1 cellular context compared by ENCODE assay signal in the genomic region with DNA sequence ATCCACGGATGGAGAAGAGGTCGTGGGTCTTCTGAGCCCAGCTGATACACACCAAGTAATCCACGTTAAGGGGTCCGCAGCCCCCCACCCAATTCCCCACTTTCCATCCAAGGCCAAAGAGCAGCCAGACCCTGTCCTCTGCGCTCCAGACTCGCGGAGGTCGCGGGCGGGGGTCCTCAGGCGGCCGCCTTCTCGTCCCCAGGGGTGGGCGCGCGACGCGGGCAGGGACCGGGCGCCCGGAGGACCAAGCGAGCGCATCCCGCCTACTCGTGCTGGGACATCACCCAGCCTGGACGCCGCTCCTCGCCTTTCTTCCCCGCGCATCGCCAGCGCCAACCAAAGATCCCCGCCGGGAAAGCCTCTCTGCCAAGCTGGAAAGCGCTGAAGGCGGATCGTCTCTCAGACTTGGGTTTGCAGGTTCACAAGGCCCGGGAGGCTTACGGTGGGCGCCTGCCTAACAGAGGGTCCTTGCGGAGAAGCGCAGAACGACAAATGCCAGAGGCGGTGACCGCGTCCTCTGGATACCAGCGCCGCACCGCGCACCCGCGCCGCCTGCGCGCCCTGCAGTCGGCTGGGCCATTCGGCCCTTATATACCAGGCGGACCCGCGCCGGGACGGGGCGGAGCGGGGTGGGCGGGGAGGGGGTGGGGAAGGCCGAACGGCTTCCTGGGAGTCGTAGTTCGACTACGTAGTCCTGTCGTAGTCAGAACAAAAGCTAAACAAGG.
A peak's percentile ranks its signal among the peaks of the same experiment; 100 is the strongest.
TF ChIP-seq lines count a peak whose summit lies in the region.

No MANE protein-coding gene starts in this region.

TF ChIP-seq in HepG2, 621 proteins besides CTCF, POLR2A, EP300 and RAD21 (continued from another document and continues in another):
- TF ChIP-seq, protein P1, sequence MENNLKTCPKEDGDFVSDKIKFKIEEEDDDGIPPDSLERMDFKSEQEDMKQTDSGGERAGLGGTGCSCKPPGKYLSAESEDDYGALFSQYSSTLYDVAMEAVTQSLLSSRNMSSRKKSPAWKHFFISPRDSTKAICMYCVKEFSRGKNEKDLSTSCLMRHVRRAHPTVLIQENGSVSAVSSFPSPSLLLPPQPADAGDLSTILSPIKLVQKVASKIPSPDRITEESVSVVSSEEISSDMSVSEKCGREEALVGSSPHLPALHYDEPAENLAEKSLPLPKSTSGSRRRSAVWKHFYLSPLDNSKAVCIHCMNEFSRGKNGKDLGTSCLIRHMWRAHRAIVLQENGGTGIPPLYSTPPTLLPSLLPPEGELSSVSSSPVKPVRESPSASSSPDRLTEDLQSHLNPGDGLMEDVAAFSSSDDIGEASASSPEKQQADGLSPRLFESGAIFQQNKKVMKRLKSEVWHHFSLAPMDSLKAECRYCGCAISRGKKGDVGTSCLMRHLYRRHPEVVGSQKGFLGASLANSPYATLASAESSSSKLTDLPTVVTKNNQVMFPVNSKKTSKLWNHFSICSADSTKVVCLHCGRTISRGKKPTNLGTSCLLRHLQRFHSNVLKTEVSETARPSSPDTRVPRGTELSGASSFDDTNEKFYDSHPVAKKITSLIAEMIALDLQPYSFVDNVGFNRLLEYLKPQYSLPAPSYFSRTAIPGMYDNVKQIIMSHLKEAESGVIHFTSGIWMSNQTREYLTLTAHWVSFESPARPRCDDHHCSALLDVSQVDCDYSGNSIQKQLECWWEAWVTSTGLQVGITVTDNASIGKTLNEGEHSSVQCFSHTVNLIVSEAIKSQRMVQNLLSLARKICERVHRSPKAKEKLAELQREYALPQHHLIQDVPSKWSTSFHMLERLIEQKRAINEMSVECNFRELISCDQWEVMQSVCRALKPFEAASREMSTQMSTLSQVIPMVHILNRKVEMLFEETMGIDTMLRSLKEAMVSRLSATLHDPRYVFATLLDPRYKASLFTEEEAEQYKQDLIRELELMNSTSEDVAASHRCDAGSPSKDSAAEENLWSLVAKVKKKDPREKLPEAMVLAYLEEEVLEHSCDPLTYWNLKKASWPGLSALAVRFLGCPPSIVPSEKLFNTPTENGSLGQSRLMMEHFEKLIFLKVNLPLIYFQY (CRISPR knock-in tag; IDR thresholded peaks at IDR 0.05; ENCODE audit: borderline replicate concordance): peak; percentile 83
- TF ChIP-seq YEATS4 (CRISPR knock-in tag; IDR thresholded peaks at IDR 0.05; ENCODE audit: borderline replicate concordance): no peak
- peak; percentile 35; the same call in 1 of the 2 replicates for TF ChIP-seq NRL (CRISPR knock-in tag; IDR thresholded peaks at IDR 0.05; ENCODE audit: borderline replicate concordance)
- TF ChIP-seq KLF11 (CRISPR knock-in tag; IDR thresholded peaks at IDR 0.05): peak; percentile 94
- TF ChIP-seq ZNF773 (CRISPR knock-in tag; IDR thresholded peaks at IDR 0.05; ENCODE audit: borderline replicate concordance): peak; percentile 81; the same call in 1 of the 2 replicates
- peak; percentile 97 for TF ChIP-seq ZSCAN21 (CRISPR knock-in tag; IDR thresholded peaks at IDR 0.05; ENCODE audit: borderline replicate concordance)
- TF ChIP-seq, protein P2, sequence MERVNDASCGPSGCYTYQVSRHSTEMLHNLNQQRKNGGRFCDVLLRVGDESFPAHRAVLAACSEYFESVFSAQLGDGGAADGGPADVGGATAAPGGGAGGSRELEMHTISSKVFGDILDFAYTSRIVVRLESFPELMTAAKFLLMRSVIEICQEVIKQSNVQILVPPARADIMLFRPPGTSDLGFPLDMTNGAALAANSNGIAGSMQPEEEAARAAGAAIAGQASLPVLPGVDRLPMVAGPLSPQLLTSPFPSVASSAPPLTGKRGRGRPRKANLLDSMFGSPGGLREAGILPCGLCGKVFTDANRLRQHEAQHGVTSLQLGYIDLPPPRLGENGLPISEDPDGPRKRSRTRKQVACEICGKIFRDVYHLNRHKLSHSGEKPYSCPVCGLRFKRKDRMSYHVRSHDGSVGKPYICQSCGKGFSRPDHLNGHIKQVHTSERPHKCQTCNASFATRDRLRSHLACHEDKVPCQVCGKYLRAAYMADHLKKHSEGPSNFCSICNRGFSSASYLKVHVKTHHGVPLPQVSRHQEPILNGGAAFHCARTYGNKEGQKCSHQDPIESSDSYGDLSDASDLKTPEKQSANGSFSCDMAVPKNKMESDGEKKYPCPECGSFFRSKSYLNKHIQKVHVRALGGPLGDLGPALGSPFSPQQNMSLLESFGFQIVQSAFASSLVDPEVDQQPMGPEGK (CRISPR knock-in tag; IDR thresholded peaks at IDR 0.05): peak; percentile 78
- TF ChIP-seq, protein P3, sequence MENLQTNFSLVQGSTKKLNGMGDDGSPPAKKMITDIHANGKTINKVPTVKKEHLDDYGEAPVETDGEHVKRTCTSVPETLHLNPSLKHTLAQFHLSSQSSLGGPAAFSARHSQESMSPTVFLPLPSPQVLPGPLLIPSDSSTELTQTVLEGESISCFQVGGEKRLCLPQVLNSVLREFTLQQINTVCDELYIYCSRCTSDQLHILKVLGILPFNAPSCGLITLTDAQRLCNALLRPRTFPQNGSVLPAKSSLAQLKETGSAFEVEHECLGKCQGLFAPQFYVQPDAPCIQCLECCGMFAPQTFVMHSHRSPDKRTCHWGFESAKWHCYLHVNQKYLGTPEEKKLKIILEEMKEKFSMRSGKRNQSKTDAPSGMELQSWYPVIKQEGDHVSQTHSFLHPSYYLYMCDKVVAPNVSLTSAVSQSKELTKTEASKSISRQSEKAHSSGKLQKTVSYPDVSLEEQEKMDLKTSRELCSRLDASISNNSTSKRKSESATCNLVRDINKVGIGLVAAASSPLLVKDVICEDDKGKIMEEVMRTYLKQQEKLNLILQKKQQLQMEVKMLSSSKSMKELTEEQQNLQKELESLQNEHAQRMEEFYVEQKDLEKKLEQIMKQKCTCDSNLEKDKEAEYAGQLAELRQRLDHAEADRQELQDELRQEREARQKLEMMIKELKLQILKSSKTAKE (CRISPR knock-in tag; IDR thresholded peaks at IDR 0.05; ENCODE audit: borderline replicate concordance): peak; percentile 14; the same call in 1 of the 2 replicates
- TF ChIP-seq ZNF292 (CRISPR knock-in tag; IDR thresholded peaks at IDR 0.05; ENCODE audit: borderline replicate concordance, low read depth): peak; percentile 89
- TF ChIP-seq, protein P4, sequence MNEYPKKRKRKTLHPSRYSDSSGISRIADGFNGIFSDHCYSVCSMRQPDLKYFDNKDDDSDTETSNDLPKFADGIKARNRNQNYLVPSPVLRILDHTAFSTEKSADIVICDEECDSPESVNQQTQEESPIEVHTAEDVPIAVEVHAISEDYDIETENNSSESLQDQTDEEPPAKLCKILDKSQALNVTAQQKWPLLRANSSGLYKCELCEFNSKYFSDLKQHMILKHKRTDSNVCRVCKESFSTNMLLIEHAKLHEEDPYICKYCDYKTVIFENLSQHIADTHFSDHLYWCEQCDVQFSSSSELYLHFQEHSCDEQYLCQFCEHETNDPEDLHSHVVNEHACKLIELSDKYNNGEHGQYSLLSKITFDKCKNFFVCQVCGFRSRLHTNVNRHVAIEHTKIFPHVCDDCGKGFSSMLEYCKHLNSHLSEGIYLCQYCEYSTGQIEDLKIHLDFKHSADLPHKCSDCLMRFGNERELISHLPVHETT (CRISPR knock-in tag; conservative IDR thresholded peaks at IDR 0.05): peak; percentile 78
- TF ChIP-seq, protein P5, sequence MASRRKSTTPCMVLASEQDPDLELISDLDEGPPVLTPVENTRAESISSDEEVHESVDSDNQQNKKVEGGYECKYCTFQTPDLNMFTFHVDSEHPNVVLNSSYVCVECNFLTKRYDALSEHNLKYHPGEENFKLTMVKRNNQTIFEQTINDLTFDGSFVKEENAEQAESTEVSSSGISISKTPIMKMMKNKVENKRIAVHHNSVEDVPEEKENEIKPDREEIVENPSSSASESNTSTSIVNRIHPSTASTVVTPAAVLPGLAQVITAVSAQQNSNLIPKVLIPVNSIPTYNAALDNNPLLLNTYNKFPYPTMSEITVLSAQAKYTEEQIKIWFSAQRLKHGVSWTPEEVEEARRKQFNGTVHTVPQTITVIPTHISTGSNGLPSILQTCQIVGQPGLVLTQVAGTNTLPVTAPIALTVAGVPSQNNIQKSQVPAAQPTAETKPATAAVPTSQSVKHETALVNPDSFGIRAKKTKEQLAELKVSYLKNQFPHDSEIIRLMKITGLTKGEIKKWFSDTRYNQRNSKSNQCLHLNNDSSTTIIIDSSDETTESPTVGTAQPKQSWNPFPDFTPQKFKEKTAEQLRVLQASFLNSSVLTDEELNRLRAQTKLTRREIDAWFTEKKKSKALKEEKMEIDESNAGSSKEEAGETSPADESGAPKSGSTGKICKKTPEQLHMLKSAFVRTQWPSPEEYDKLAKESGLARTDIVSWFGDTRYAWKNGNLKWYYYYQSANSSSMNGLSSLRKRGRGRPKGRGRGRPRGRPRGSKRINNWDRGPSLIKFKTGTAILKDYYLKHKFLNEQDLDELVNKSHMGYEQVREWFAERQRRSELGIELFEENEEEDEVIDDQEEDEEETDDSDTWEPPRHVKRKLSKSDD (CRISPR knock-in tag; IDR thresholded peaks at IDR 0.05; ENCODE audit: low read depth): peak; percentile 72; the same call in 1 of the 2 replicates
- TF ChIP-seq SP1 (IDR thresholded peaks at IDR 0.05): no peak
- peak; percentile 84 for TF ChIP-seq SP1 (CRISPR knock-in tag; IDR thresholded peaks at IDR 0.05)
- peak; percentile 77 for TF ChIP-seq POGZ (CRISPR knock-in tag; IDR thresholded peaks at IDR 0.05)
- TF ChIP-seq ATM (IDR thresholded peaks at IDR 0.05; ENCODE audit: borderline replicate concordance): no peak
- TF ChIP-seq ZNF782 (CRISPR knock-in tag; IDR thresholded peaks at IDR 0.05; ENCODE audit: borderline replicate concordance): no peak; the same call in 1 of the 2 replicates
- TF ChIP-seq TBL1XR1 (IDR thresholded peaks at IDR 0.05; ENCODE audit: borderline replicate concordance, low read length, partially characterized antibody): peak; percentile 80
- TF ChIP-seq NR2F6 (IDR thresholded peaks at IDR 0.05): no peak
- TF ChIP-seq NR2F6 (CRISPR knock-in tag; IDR thresholded peaks at IDR 0.05): peak; percentile 58
- no peak for TF ChIP-seq FOXJ3 (CRISPR knock-in tag; IDR thresholded peaks at IDR 0.05; ENCODE audit: borderline replicate concordance)
- peak; percentile 46; the same call in 1 of the 2 replicates for TF ChIP-seq HOXA9 (CRISPR knock-in tag; IDR thresholded peaks at IDR 0.05; ENCODE audit: borderline replicate concordance)
- peak; percentile 52; the same call in 1 of the 2 replicates for TF ChIP-seq SRY (CRISPR knock-in tag; IDR thresholded peaks at IDR 0.05)
- TF ChIP-seq, protein P6, sequence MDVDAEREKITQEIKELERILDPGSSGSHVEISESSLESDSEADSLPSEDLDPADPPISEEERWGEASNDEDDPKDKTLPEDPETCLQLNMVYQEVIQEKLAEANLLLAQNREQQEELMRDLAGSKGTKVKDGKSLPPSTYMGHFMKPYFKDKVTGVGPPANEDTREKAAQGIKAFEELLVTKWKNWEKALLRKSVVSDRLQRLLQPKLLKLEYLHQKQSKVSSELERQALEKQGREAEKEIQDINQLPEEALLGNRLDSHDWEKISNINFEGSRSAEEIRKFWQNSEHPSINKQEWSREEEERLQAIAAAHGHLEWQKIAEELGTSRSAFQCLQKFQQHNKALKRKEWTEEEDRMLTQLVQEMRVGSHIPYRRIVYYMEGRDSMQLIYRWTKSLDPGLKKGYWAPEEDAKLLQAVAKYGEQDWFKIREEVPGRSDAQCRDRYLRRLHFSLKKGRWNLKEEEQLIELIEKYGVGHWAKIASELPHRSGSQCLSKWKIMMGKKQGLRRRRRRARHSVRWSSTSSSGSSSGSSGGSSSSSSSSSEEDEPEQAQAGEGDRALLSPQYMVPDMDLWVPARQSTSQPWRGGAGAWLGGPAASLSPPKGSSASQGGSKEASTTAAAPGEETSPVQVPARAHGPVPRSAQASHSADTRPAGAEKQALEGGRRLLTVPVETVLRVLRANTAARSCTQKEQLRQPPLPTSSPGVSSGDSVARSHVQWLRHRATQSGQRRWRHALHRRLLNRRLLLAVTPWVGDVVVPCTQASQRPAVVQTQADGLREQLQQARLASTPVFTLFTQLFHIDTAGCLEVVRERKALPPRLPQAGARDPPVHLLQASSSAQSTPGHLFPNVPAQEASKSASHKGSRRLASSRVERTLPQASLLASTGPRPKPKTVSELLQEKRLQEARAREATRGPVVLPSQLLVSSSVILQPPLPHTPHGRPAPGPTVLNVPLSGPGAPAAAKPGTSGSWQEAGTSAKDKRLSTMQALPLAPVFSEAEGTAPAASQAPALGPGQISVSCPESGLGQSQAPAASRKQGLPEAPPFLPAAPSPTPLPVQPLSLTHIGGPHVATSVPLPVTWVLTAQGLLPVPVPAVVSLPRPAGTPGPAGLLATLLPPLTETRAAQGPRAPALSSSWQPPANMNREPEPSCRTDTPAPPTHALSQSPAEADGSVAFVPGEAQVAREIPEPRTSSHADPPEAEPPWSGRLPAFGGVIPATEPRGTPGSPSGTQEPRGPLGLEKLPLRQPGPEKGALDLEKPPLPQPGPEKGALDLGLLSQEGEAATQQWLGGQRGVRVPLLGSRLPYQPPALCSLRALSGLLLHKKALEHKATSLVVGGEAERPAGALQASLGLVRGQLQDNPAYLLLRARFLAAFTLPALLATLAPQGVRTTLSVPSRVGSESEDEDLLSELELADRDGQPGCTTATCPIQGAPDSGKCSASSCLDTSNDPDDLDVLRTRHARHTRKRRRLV (CRISPR knock-in tag; IDR thresholded peaks at IDR 0.05): 0 out of 2 replicates have a peak, but pooled peaks have one; percentile 35
- TF ChIP-seq ZNF20 (CRISPR knock-in tag; IDR thresholded peaks at IDR 0.05): no peak; the same call in 1 of the 2 replicates
- peak; percentile 73; the same call in 1 of the 2 replicates for TF ChIP-seq ZBTB20 (CRISPR knock-in tag; IDR thresholded peaks at IDR 0.05; ENCODE audit: borderline replicate concordance, low read depth)
- peak; percentile 66 for TF ChIP-seq HMG20A (CRISPR knock-in tag; IDR thresholded peaks at IDR 0.05; ENCODE audit: borderline replicate concordance)
- TF ChIP-seq ZNF788 (CRISPR knock-in tag; IDR thresholded peaks at IDR 0.05; ENCODE audit: borderline replicate concordance): peak; percentile 85; the same call in 1 of the 2 replicates
- TF ChIP-seq THAP11 (CRISPR knock-in tag; IDR thresholded peaks at IDR 0.05): peak; percentile 98
- TF ChIP-seq, protein P7, sequence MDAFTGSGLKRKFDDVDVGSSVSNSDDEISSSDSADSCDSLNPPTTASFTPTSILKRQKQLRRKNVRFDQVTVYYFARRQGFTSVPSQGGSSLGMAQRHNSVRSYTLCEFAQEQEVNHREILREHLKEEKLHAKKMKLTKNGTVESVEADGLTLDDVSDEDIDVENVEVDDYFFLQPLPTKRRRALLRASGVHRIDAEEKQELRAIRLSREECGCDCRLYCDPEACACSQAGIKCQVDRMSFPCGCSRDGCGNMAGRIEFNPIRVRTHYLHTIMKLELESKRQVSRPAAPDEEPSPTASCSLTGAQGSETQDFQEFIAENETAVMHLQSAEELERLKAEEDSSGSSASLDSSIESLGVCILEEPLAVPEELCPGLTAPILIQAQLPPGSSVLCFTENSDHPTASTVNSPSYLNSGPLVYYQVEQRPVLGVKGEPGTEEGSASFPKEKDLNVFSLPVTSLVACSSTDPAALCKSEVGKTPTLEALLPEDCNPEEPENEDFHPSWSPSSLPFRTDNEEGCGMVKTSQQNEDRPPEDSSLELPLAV (CRISPR knock-in tag; conservative IDR thresholded peaks at IDR 0.05; ENCODE audit: low read depth): no peak
- TF ChIP-seq SKI (IDR thresholded peaks at IDR 0.05; ENCODE audit: partially characterized antibody): peak; percentile 80
- peak; percentile 90 for TF ChIP-seq ZFX (CRISPR knock-in tag; IDR thresholded peaks at IDR 0.05; ENCODE audit: low read depth)
- no peak for TF ChIP-seq GLI4 (CRISPR knock-in tag; IDR thresholded peaks at IDR 0.05; ENCODE audit: borderline replicate concordance)
- peak; percentile 77; the same call in 1 of the 2 replicates for TF ChIP-seq ZNF619 (CRISPR knock-in tag; IDR thresholded peaks at IDR 0.05)
- peak; percentile 88 for TF ChIP-seq GFI1 (CRISPR knock-in tag; IDR thresholded peaks at IDR 0.05; ENCODE audit: borderline replicate concordance)
